24 cellular contexts compared by ENCODE assay signal in the genomic region with DNA sequence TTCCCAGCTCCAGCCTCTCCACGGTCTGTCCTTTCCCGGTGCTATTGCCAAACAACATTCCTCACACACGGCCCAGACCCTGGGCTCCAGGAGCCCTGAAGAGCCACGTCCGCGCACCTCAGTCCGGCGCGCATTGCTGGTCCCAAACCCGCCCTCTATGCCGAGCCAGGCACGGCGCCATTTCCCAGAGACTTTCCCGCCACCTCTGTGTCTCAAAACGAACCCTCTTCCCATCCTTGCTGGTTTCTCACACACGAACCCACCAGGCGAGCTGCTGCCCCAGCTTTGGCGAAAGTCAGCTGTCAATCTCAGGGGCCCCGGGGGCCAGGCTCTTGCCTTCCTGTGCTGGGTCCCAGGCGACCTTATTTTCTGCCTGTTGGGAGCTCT. TPM values are rescaled to one million over a fixed set of nuclear protein-coding genes. Genes with fewer than 3 reads are reported as not detected.
"Had no signal": no experiment of that assay in that cellular context is flagged by ENCODE, and none has a peak within 500 bp of the region (broad histone marks: within the 10 kb centered on the region; RNA-seq: fewer than 3 reads in every experiment).

No MANE protein-coding gene starts in this region.

- H3K4me1 Mint-ChIP-seq: activated naive CD8-positive, alpha-beta T cell treated with anti-CD3 and anti-CD28 coated beads for 36 hours; mesothelial cell of epicardium; stimulated activated naive CD8-positive, alpha-beta T cell treated with anti-CD3 and anti-CD28 coated beads, Interleukin-15, amount 100 ng/mL, for 72 hours; T-cell had no signal

- H3K27ac ChIP-seq: foreskin keratinocyte, prostate gland, suprapubic skin, tibial nerve, WERI-Rb-1 had no signal

- H3K4me1 ChIP-seq: foreskin keratinocyte, prostate gland, suprapubic skin, tibial nerve had no signal

- H3K9me3 Mint-ChIP-seq: activated naive CD8-positive, alpha-beta T cell treated with anti-CD3 and anti-CD28 coated beads for 36 hours; activated T-cell treated with anti-CD3 and anti-CD28 coated beads, Interleukin-2, amount 50 U/mL, for 24 hours; stimulated activated naive CD8-positive, alpha-beta T cell treated with anti-CD3 and anti-CD28 coated beads, Interleukin-15, amount 100 ng/mL, for 72 hours; T-cell had no signal

- H3K4me3 Mint-ChIP-seq: activated naive CD8-positive, alpha-beta T cell treated with anti-CD3 and anti-CD28 coated beads for 36 hours; activated T-cell treated with anti-CD3 and anti-CD28 coated beads, Interleukin-2, amount 50 U/mL, for 24 hours; dendritic cell treated with granulocyte-macrophage colony-stimulating factor and Interleukin-4, amounts not matched to agents 40 ng/mL and 50 ng/mL, for 4 days; mesothelial cell of epicardium; naive thymus-derived CD8-positive, alpha-beta T cell; stimulated activated naive CD8-positive, alpha-beta T cell treated with anti-CD3 and anti-CD28 coated beads, Interleukin-15, amount 100 ng/mL, for 72 hours; T-cell had no signal

- H3K27ac Mint-ChIP-seq: activated naive CD8-positive, alpha-beta T cell treated with anti-CD3 and anti-CD28 coated beads for 36 hours; activated T-cell treated with anti-CD3 and anti-CD28 coated beads, Interleukin-2, amount 50 U/mL, for 24 hours; dendritic cell treated with granulocyte-macrophage colony-stimulating factor and Interleukin-4, amounts not matched to agents 40 ng/mL and 50 ng/mL, for 4 days; mesothelial cell of epicardium; naive thymus-derived CD8-positive, alpha-beta T cell; T-cell had no signal

- DNase-seq: activated CD4-positive, alpha-beta T cell treated with anti-CD3 and anti-CD28 coated beads for 1 hour; activated CD4-positive, alpha-beta T cell treated with anti-CD3 and anti-CD28 coated beads, Interleukin-2, amount 50 U/mL, for 4 hours; activated CD8-positive, alpha-beta memory T cell treated with anti-CD3 and anti-CD28 coated beads for 24 hours; activated CD8-positive, alpha-beta memory T cell treated with anti-CD3 and anti-CD28 coated beads, Interleukin-2, amount 50 U/mL, for 4 hours; activated naive CD4-positive, alpha-beta T cell treated with Interleukin-2 at 50 U/mL for 16 hours; activated naive CD8-positive, alpha-beta T cell treated with anti-CD3 and anti-CD28 coated beads for 36 hours; activated T-cell treated with anti-CD3 and anti-CD28 coated beads, Interleukin-2, amount 50 U/mL, for 24 hours; effector memory CD4-positive, alpha-beta T cell; foreskin keratinocyte; hippocampal formation; SK-N-SH; stimulated activated CD4-positive, alpha-beta T cell treated with anti-CD3 and anti-CD28 coated beads, Interleukin-1b, Interleukin-23, amount 100 ng/mL, for 48 hours; stimulated activated naive CD8-positive, alpha-beta T cell treated with anti-CD3 and anti-CD28 coated beads, Interleukin-15, amount 100 ng/mL, for 72 hours; T-cell; WERI-Rb-1 had no signal

- H3K27me3 Mint-ChIP-seq: activated naive CD8-positive, alpha-beta T cell treated with anti-CD3 and anti-CD28 coated beads for 36 hours; activated T-cell treated with anti-CD3 and anti-CD28 coated beads, Interleukin-2, amount 50 U/mL, for 24 hours; dendritic cell treated with granulocyte-macrophage colony-stimulating factor and Interleukin-4, amounts not matched to agents 40 ng/mL and 50 ng/mL, for 4 days; naive thymus-derived CD8-positive, alpha-beta T cell; stimulated activated naive CD8-positive, alpha-beta T cell treated with anti-CD3 and anti-CD28 coated beads, Interleukin-15, amount 100 ng/mL, for 72 hours; T-cell had no signal

- H3K27me3 ChIP-seq: foreskin keratinocyte, suprapubic skin, tibial nerve had no signal

- H3K4me3 ChIP-seq: lung, prostate gland, suprapubic skin, tibial nerve had no signal

- ATAC-seq: foreskin keratinocyte; naive thymus-derived CD8-positive, alpha-beta T cell; T-cell had no signal

- H3K9me3 ChIP-seq: prostate gland, SK-N-SH, suprapubic skin had no signal

RNA-seq across cellular contexts. Expression of gene F7, which starts 28.0 kb away (rescaled TPM):
- total RNA-seq: foreskin keratinocyte, glomerular endothelial cell, osteocyte, suprapubic skin, tibial nerve had no signal

RNA-seq across cellular contexts. Expression of gene F10, which starts 45.0 kb away (rescaled TPM):
- total RNA-seq: activated naive CD8-positive, alpha-beta T cell treated with anti-CD3 and anti-CD28 coated beads for 36 hours; foreskin keratinocyte; glomerular endothelial cell; naive thymus-derived CD8-positive, alpha-beta T cell; T-cell had no signal
